Comparison of ENCODE assay signal across 8 cellular contexts in genomic region chr22:39532215-39533071, GRCh38. TPM values are rescaled to one million over a fixed set of nuclear protein-coding genes. Genes with fewer than 3 reads are reported as not detected.
DNase-seq lines count a peak whose midpoint lies in the region; ATAC-seq and TF ChIP-seq lines count a peak whose summit lies in the region.

TSS of gene RPS19BP1 (minus strand) at chr22:39532748. CDS start at chr22:39532738, 10 bp downstream.

- H3K27me3 ChIP-seq in ovary (no peaks in the 10 kb centered on the region), thyroid gland (no peaks in the 10 kb centered on the region)

- no peaks in the 10 kb centered on the region for H3K27me3 Mint-ChIP-seq in activated naive CD8-positive, alpha-beta T cell treated with anti-CD3 and anti-CD28 coated beads, Interleukin-2, amount 50 U/mL, for 24 hours

- H3K27ac ChIP-seq in ovary = peak within 1 kb of the TSS; percentile 38 to 75
- H3K27ac ChIP-seq in thyroid gland = peak within 1 kb of the TSS; percentile 78 to 91 (median 82)

- H3K27ac Mint-ChIP-seq in activated naive CD8-positive, alpha-beta T cell treated with anti-CD3 and anti-CD28 coated beads, Interleukin-2, amount 50 U/mL, for 24 hours = peak within 1 kb of the TSS; percentile 93

- peaks cover 14% of the 10 kb centered on the region for H3K4me1 ChIP-seq in ovary (ENCODE audit: insufficient read depth)
- H3K4me1 ChIP-seq in thyroid gland = peaks cover 39 to 50% of the 10 kb centered on the region in 2 donors

- peaks cover 32% of the 10 kb centered on the region for H3K36me3 Mint-ChIP-seq in activated naive CD8-positive, alpha-beta T cell treated with anti-CD3 and anti-CD28 coated beads, Interleukin-2, amount 50 U/mL, for 24 hours (ENCODE audit: low read depth)

- WGBS in ovary, 3 donors = 0 to 1% (median 0%) methylated on average over 42 to 67 of the region's 67 CpGs
- WGBS in thyroid gland, 2 donors = 0 to 2% methylated on average over 41 to 55 of the region's 67 CpGs

- H3K9me3 Mint-ChIP-seq in activated naive CD8-positive, alpha-beta T cell treated with anti-CD3 and anti-CD28 coated beads, Interleukin-2, amount 50 U/mL, for 24 hours = no peaks in the 10 kb centered on the region

- peak; percentile 68 for TF ChIP-seq POLR2A in ovary (IDR thresholded peaks at IDR 0.05)
- TF ChIP-seq POLR2A in thyroid gland (IDR thresholded peaks at IDR 0.05) = peak; percentile 68 to 86

- DNase-seq in GM12864 (ENCODE audit: low read depth) (peak; percentile 100), NCI-H1417 treated with DMSO at 0.1 percent for 48 hours (lab: John Stamatoyannopoulos, UW) (peak; percentile 94), SW480 (ENCODE audit: low spot score) (peak; percentile 99), Right ventricle myocardium inferior (ENCODE audit: missing footprints) (peak; percentile 99), ovary (peak; percentile 99 to 100 (median 100)), thyroid gland (peak; percentile 100)
- peak; percentile 99 for DNase-seq in activated naive CD8-positive, alpha-beta T cell treated with anti-CD3 and anti-CD28 coated beads, Interleukin-2, amount 50 U/mL, for 24 hours

- intact Hi-C loops in Right ventricle myocardium inferior (cut with DNase I) (loop anchor here (5.0 kb wide), 2 partner anchors 215 to 510 kb away; partner anchors contain the start of gene RPL3), ovary (cut with DNase I) (loop anchor here (5.0 to 10.0 kb wide), 4 partner anchors 215 to 815 kb away; partner anchors contain the start of genes ADSL (in 1 of the 4) and RPL3 (in 1 of the 4)), thyroid gland (cut with DNase I) (loop anchor here (5.0 kb wide), 1 partner anchor 815 kb away; the partner anchor contains the start of gene ADSL)

- H3K36me3 ChIP-seq in ovary (no peaks in the 10 kb centered on the region), thyroid gland (peaks cover 0 to 9% of the 10 kb centered on the region in 2 donors)

- TF ChIP-seq CTCF in GM12864 (IDR thresholded peaks at IDR 0.05; ENCODE audit: low read depth, low read length, missing control alignments) (no peak), ovary (IDR thresholded peaks at IDR 0.05) (no peak), thyroid gland (IDR thresholded peaks at IDR 0.05) (peak in 1 of 6 experiments; percentile 2)

- H3K4me3 ChIP-seq in GM12864 (ENCODE audit: low read depth, low read length) (peak within 1 kb of the TSS; percentile 93), ovary (peak within 1 kb of the TSS; percentile 68), thyroid gland (replicated peaks in 1 of 3) (peak within 1 kb of the TSS; percentile 70 to 96 (median 88))

- no peak for TF ChIP-seq EP300 in ovary (IDR thresholded peaks at IDR 0.05)

- H3K9me3 ChIP-seq in ovary (no peaks in the 10 kb centered on the region), thyroid gland (no peaks in the 10 kb centered on the region)

- peaks cover 61% of the 10 kb centered on the region for H3K4me1 Mint-ChIP-seq in activated naive CD8-positive, alpha-beta T cell treated with anti-CD3 and anti-CD28 coated beads, Interleukin-2, amount 50 U/mL, for 24 hours

- peak within 1 kb of the TSS; percentile 97 for H3K4me3 Mint-ChIP-seq in activated naive CD8-positive, alpha-beta T cell treated with anti-CD3 and anti-CD28 coated beads, Interleukin-2, amount 50 U/mL, for 24 hours

- ATAC-seq in HG02759 (IDR thresholded peaks at IDR 0.05; ENCODE audit: unreplicated experiment) (peak; percentile 81), Right ventricle myocardium inferior (peak; percentile 93)
- ATAC-seq in activated naive CD8-positive, alpha-beta T cell treated with anti-CD3 and anti-CD28 coated beads, Interleukin-2, amount 50 U/mL, for 24 hours = peak; percentile 86

RNA-seq across cellular contexts. Expression of gene RPS19BP1, which starts in this region (rescaled TPM):
- total RNA-seq in Right ventricle myocardium inferior = 61.9 TPM
- total RNA-seq in ovary = 100 to 1,000 TPM in 1 of 7 donors, 10 to 100 TPM in 6; 41.9 to 117 (median 44.2) TPM
- polyA plus RNA-seq in ovary = 100 to 1,000 TPM in 1 of 2 donors, 1 to 10 TPM in 1; 9.1 to 130 TPM
- 100 to 1,000 TPM; 120 to 243 (median 171) TPM for total RNA-seq in thyroid gland

Comparison
In these comparisons a context has a peak if more than half of its experiments do, and no peak if none do; other contexts are left out.
1. Peak in every context shown above with its lines: DNase-seq, ATAC-seq, H3K4me3 ChIP-seq and H3K27ac ChIP-seq.